In genomic region chr3:132034486-132035464, GRCh38 we compare ENCODE assay signal across 8 cellular contexts. TPM values are rescaled to one million over a fixed set of nuclear protein-coding genes. Genes with fewer than 3 reads are reported as not detected.
DNase-seq lines count a peak whose midpoint lies in the region; ATAC-seq and TF ChIP-seq lines count a peak whose summit lies in the region.

Gene CPNE4, minus strand, starts transcription at chr3:132035014.

- H3K27me3 Mint-ChIP-seq in activated CD4-positive, alpha-beta memory T cell treated with anti-CD3 and anti-CD28 coated beads for 36 hours = peaks cover 64% of the 10 kb centered on the region
- peaks cover 56 to 71% of the 10 kb centered on the region in 2 donors for H3K27me3 Mint-ChIP-seq in effector memory CD8-positive, alpha-beta T cell

- H3K27ac ChIP-seq in HL-60 (replicated peaks) = no peak within 1 kb of the TSS

- peak; percentile 82 for TF ChIP-seq CTCF in HL-60 (IDR thresholded peaks at IDR 0.05; ENCODE audit: insufficient read depth, low read length)

- DNase-seq in AML-193 (lab: John Stamatoyannopoulos, UW) = peak; percentile 82 to 83
- DNase-seq in GM19240 (ENCODE audit: insufficient read length, low spot score) = peak; percentile 56
- peak; percentile 48 to 81 for DNase-seq in HL-60 (ENCODE audit: low read depth in 1 of 2, low spot score in 1 of 2)
- DNase-seq in NCI-H69 (lab: John Stamatoyannopoulos, UW) = peak; percentile 74
- DNase-seq in activated CD4-positive, alpha-beta memory T cell treated with anti-CD3 and anti-CD28 coated beads for 36 hours = peak; percentile 83
- DNase-seq in effector memory CD8-positive, alpha-beta T cell = peak; percentile 10 to 20 (median 18)
- peak; percentile 65 to 71 for DNase-seq in lung microvascular endothelial cell (ENCODE audit: low read depth in 2 of 2)
- DNase-seq in stimulated activated CD4-positive, alpha-beta T cell treated with anti-CD3 and anti-CD28 coated beads, TNF-alpha, amount 100 ng/mL, for 48 hours (ENCODE audit: low read depth in 3 of 3) = peak; percentile 69 to 75 (median 70)

- intact Hi-C loops in activated CD4-positive, alpha-beta memory T cell treated with anti-CD3 and anti-CD28 coated beads for 36 hours (cut with micrococcal nuclease) = loop anchor here (5.0 to 10.0 kb wide), 2 partner anchors 148 to 360 kb away; no protein-coding TSS in a partner anchor

- H3K27ac Mint-ChIP-seq in activated CD4-positive, alpha-beta memory T cell treated with anti-CD3 and anti-CD28 coated beads for 36 hours = no peak within 1 kb of the TSS
- H3K27ac Mint-ChIP-seq in effector memory CD8-positive, alpha-beta T cell = no peak within 1 kb of the TSS

- peaks cover 9% of the 10 kb centered on the region for H3K27me3 ChIP-seq in HL-60 (ENCODE audit: insufficient read depth, poor library complexity, severe bottlenecking)

- peaks cover 10% of the 10 kb centered on the region for H3K4me1 Mint-ChIP-seq in activated CD4-positive, alpha-beta memory T cell treated with anti-CD3 and anti-CD28 coated beads for 36 hours (ENCODE audit: low read depth)
- H3K4me1 Mint-ChIP-seq in effector memory CD8-positive, alpha-beta T cell (ENCODE audit: low read depth in 2 of 2) = peaks cover 4% of the 10 kb centered on the region in 2 donors

- CTCF ChIA-PET in activated CD4-positive, alpha-beta memory T cell treated with anti-CD3 and anti-CD28 coated beads for 36 hours (lab: Charles Lee) = interaction anchor here (0.7 to 0.8 kb wide), 3 partner anchors 15 to 240 kb away, joined by 3 to 5 read pairs (median 3); no protein-coding TSS in a partner anchor

- H3K9me3 Mint-ChIP-seq in activated CD4-positive, alpha-beta memory T cell treated with anti-CD3 and anti-CD28 coated beads for 36 hours = no peaks in the 10 kb centered on the region
- H3K9me3 Mint-ChIP-seq in effector memory CD8-positive, alpha-beta T cell = peaks cover 0 to 3% of the 10 kb centered on the region in 2 donors

- H3K4me3 ChIP-seq in HL-60 (replicated peaks; ENCODE audit: insufficient read depth, low read length) = no peak within 1 kb of the TSS

- POLR2A ChIA-PET in activated CD4-positive, alpha-beta memory T cell treated with anti-CD3 and anti-CD28 coated beads for 36 hours (lab: Charles Lee) = no interaction called here

- H3K36me3 Mint-ChIP-seq in activated CD4-positive, alpha-beta memory T cell treated with anti-CD3 and anti-CD28 coated beads for 36 hours = no peaks in the 10 kb centered on the region
- H3K36me3 Mint-ChIP-seq in effector memory CD8-positive, alpha-beta T cell (ENCODE audit: insufficient read depth) = no peaks in the 10 kb centered on the region

- no peak within 1 kb of the TSS for H3K4me3 Mint-ChIP-seq in activated CD4-positive, alpha-beta memory T cell treated with anti-CD3 and anti-CD28 coated beads for 36 hours
- no peak within 1 kb of the TSS for H3K4me3 Mint-ChIP-seq in effector memory CD8-positive, alpha-beta T cell

- ATAC-seq in effector memory CD8-positive, alpha-beta T cell (replicated peaks) = peak; percentile 56

RNA-seq across cellular contexts. Expression of gene CPNE4, which starts in this region (rescaled TPM):
- total RNA-seq in activated CD4-positive, alpha-beta memory T cell treated with anti-CD3 and anti-CD28 coated beads for 36 hours = not detected
- total RNA-seq in lung microvascular endothelial cell = not detected in 2 replicates

Comparison
In these comparisons a context has a peak if more than half of its experiments do, and no peak if none do; other contexts are left out.
1. Peak in DNase-seq in activated CD4-positive, alpha-beta memory T cell treated with anti-CD3 and anti-CD28 coated beads for 36 hours; RNA of the gene not detected or under 1 TPM.
2. Peak in DNase-seq in lung microvascular endothelial cell; RNA of the gene not detected or under 1 TPM.
3. DNase-seq: peak in every context shown above with its lines; median percentile 83 in activated CD4-positive, alpha-beta memory T cell treated with anti-CD3 and anti-CD28 coated beads for 36 hours; 82 in AML-193; 74 in NCI-H69; 70 in stimulated activated CD4-positive, alpha-beta T cell treated with anti-CD3 and anti-CD28 coated beads, TNF-alpha, amount 100 ng/mL, for 48 hours; 68 in lung microvascular endothelial cell; 64 in HL-60; 56 in GM19240; 18 in effector memory CD8-positive, alpha-beta T cell.